ENCODE assay signal across 13 cellular contexts in genomic region chr9:33851301-33851700, GRCh38. TPM values are rescaled to one million over a fixed set of nuclear protein-coding genes. Genes with fewer than 3 reads are reported as not detected.
DNase-seq lines count a peak whose midpoint lies in the region; ATAC-seq, FAIRE-seq and TF ChIP-seq lines count a peak whose summit lies in the region.
"Had no signal": no experiment of that assay in that cellular context is flagged by ENCODE, and none has a peak within 500 bp of the region (broad histone marks: within the 10 kb centered on the region; RNA-seq: fewer than 3 reads in every experiment).

No MANE protein-coding gene starts in this region.

- H4K20me1 ChIP-seq in PC-3 (ENCODE audit: low read length) (peaks cover 18% of the 10 kb centered on the region; the same call in 1 of the 2 replicates), hepatocyte (ENCODE audit: insufficient read depth, poor library complexity, severe bottlenecking) (peaks cover 100% of the 10 kb centered on the region)

- H2AFZ ChIP-seq in PC-3 (ENCODE audit: low read length) = no peak overlapping the region
- H2AFZ ChIP-seq in hepatocyte = no peak overlapping the region

- TF ChIP-seq CTCF in PC-3 (conservative IDR thresholded peaks at IDR 0.05; ENCODE audit: low read depth, low read length) (no peak), hepatocyte (IDR thresholded peaks at IDR 0.05; ENCODE audit: poor library complexity) (no peak), gastrocnemius medialis (IDR thresholded peaks at IDR 0.05 in 4 of 5, conservative IDR thresholded peaks at IDR 0.05 in 1 of 5) (no peak)

- no TSS peak for BruUV-seq in PC-3 (replicated peaks; lab: Mats Ljungman, UMichigan)

- H3K27ac ChIP-seq in PC-3 (ENCODE audit: low read length) (peak overlapping the region; percentile 74), hepatocyte (peak overlapping the region; percentile 17), gastrocnemius medialis (peak overlapping the region; percentile 48 to 77 (median 66))

- DNase-seq in GM19239 (ENCODE audit: insufficient read length, low spot score) (no peak), PC-3 (peak; percentile 37), hepatocyte (ENCODE audit: low spot score) (no peak), gastrocnemius medialis (no peak)
- DNase-seq in activated T-cell treated with anti-CD3 and anti-CD28 coated beads, Interleukin-2, amount 50 U/mL, for 48 hours = no peak
- DNase-seq: IMR-90, kidney, NCI-H1694, SIG-M5 had no signal

- 74% methylated on average over 1 of the region's 1 CpG for WGBS in hepatocyte (ENCODE audit: low lambda C conversion rate, missing lambda C conversion rate)

- no peaks in the 10 kb centered on the region for H3K9me3 ChIP-seq in PC-3 (ENCODE audit: low read length)
- H3K9me3 ChIP-seq in hepatocyte (ENCODE audit: low read depth) = no peaks in the 10 kb centered on the region
- no peaks in the 10 kb centered on the region for H3K9me3 ChIP-seq in gastrocnemius medialis
- H3K9me3 ChIP-seq: gastroesophageal sphincter had no signal

- H3K4me2 ChIP-seq in PC-3 (ENCODE audit: low read length) (peak overlapping the region; percentile 72), hepatocyte (no peak overlapping the region)

- peaks cover 9% of the 10 kb centered on the region for H3F3A ChIP-seq in PC-3 (ENCODE audit: low read length, unreplicated experiment)

- no peaks in the 10 kb centered on the region for H3K36me3 ChIP-seq in PC-3 (ENCODE audit: low read depth, low read length)
- no peaks in the 10 kb centered on the region for H3K36me3 ChIP-seq in hepatocyte (replicated peaks; ENCODE audit: insufficient read depth, low read depth)
- no peaks in the 10 kb centered on the region for H3K36me3 ChIP-seq in gastrocnemius medialis
- H3K36me3 ChIP-seq: gastroesophageal sphincter had no signal

- H3K4me1 ChIP-seq in PC-3 (ENCODE audit: insufficient read depth, low read length) (peaks cover 42% of the 10 kb centered on the region), hepatocyte (ENCODE audit: insufficient read depth) (peaks cover 25% of the 10 kb centered on the region), gastrocnemius medialis (peaks cover 40 to 55% of the 10 kb centered on the region in 2 donors)

- ATAC-seq in PC-3 (0 out of 2 replicates have a peak, but pooled peaks have one; percentile 12), gastrocnemius medialis (no peak), HG02588 (IDR thresholded peaks at IDR 0.05; ENCODE audit: unreplicated experiment) (no peak), HG03139 (IDR thresholded peaks at IDR 0.05; ENCODE audit: unreplicated experiment) (no peak)

- CTCF ChIA-PET in PC-3 (lab: Charles Lee) = interaction anchor here (0.6 kb wide), 1 partner anchor 316 kb away, joined by 4 read pairs; no protein-coding TSS in a partner anchor

- TF ChIP-seq POLR2A in gastrocnemius medialis (IDR thresholded peaks at IDR 0.05) = no peak

- no peaks in the 10 kb centered on the region for H3K9me2 ChIP-seq in PC-3 (replicated peaks; ENCODE audit: low read length)
- no peaks in the 10 kb centered on the region for H3K9me2 ChIP-seq in hepatocyte (replicated peaks; ENCODE audit: insufficient read depth)

- H3K27me3 ChIP-seq in PC-3 (ENCODE audit: low read length) (no peaks in the 10 kb centered on the region), hepatocyte (no peaks in the 10 kb centered on the region), gastrocnemius medialis (no peaks in the 10 kb centered on the region)
- H3K27me3 ChIP-seq: gastroesophageal sphincter had no signal

- peak; percentile 64 for FAIRE-seq in GM19239 (lab: Jason Lieb, UNC)
- FAIRE-seq: kidney had no signal

- in situ Hi-C loops in gastrocnemius medialis (cut with MboI; ENCODE audit: low sequenced_read_pairs in 4 of 4) = loop anchor here in 3 of 4 donors (5.0 kb wide), 2 partner anchors 34 to 39 kb away; partner anchors contain the start of gene UBE2R2 (in 2 of the 3)

- H3K79me2 ChIP-seq in PC-3 (ENCODE audit: low read length) (peaks cover 100% of the 10 kb centered on the region), hepatocyte (peaks cover 100% of the 10 kb centered on the region)

- POLR2A ChIA-PET in PC-3 (lab: Charles Lee; ENCODE audit: unreplicated experiment) = no interaction called here

- intact Hi-C loops in PC-3 (cut with micrococcal nuclease) (no loop called here), gastrocnemius medialis (cut with DNase I; ENCODE audit: low total_unique reads) (no loop called here)

- peak overlapping the region; percentile 7; the same call in 1 of the 2 replicates for H3K4me3 ChIP-seq in PC-3 (ENCODE audit: low read length)
- no peak overlapping the region for H3K4me3 ChIP-seq in hepatocyte
- H3K4me3 ChIP-seq in gastrocnemius medialis = no peak overlapping the region
- H3K4me3 ChIP-seq: gastroesophageal sphincter had no signal

- H3K9ac ChIP-seq in PC-3 (ENCODE audit: low read length) = peak overlapping the region; percentile 3

RNA-seq across cellular contexts. Expression of gene UBE2R2, which starts 34.3 kb away (rescaled TPM):
- total RNA-seq in PC-3 (2014; rRNA removed) = 18.4 and 20.9 TPM in 2 replicates
- 41.2 and 41.4 TPM in 2 replicates for total RNA-seq in hepatocyte
- 36.3 and 39.8 TPM in 2 replicates for polyA plus RNA-seq in hepatocyte
- 10 to 100 TPM; 32.5 to 47.3 (median 41.9) TPM for total RNA-seq in gastrocnemius medialis

RNA-seq across cellular contexts. Expression of gene PRSS3, which starts 55.9 kb away (rescaled TPM):
- total RNA-seq in PC-3 (2014; rRNA removed) (225 and 240 TPM in 2 replicates), hepatocyte (3.5 TPM in 1 of 2 replicates, not detected in the other), gastrocnemius medialis (under 1 TPM in 1 of 4 donors, not detected in 3; 0.46 TPM)
- 1.5 and 1.6 TPM in 2 replicates for polyA plus RNA-seq in hepatocyte
- total RNA-seq: neural crest cell had no signal

Comparison
In these comparisons a context has a peak if more than half of its experiments do, and no peak if none do; other contexts are left out.
1. H3K27ac ChIP-seq: peak in every context shown above with its lines; median percentile 74 in PC-3; 66 in gastrocnemius medialis; 17 in hepatocyte.
2. RNA of gene PRSS3, which starts 55.9 kb away (total RNA-seq): 225 to 240 TPM in PC-3; 3.5 TPM in hepatocyte and 0.46 TPM in gastrocnemius medialis; every median in the first group is over 10 times any median in the second.